8 cellular contexts compared by ENCODE assay signal in the genomic region with DNA sequence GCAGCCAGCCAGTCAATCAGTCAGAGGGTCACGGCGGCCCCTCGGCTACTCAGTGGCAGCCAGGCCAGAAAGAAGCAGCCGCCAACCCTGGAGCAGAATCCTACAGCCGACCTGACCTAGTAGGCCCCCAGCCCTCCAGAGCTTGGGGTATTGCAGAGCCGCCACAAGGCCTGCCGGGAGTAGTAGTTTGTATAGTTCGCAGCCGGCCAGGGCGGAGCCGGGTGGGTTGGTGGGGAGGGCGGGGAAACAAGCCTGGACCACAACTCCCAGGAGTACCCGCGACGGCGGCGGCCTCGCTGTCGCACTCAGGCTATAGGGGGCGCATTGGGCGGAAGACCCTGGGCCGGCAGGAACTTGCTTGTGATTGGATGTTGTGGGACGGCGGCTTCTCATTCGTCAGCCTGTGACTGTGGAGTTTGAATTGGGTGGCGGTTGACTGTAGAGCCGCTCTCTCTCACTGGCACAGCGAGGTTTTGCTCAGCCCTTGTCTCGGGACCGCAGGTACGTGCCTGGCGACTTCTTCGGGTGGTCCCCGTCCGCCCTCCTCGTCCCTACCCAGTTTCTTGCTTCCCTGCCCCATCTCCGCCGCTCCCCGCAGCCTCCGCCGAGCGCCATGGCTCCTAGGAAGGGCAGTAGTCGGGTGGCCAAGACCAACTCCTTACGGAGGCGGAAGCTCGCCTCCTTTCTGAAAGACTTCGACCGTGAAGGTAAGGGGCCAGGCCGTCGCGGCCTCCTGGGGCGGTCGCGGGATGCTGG. TPM values are rescaled to one million over a fixed set of nuclear protein-coding genes. Genes with fewer than 3 reads are reported as not detected.
A peak's percentile ranks its signal among the peaks of the same experiment; 100 is the strongest.
DNase-seq lines count a peak whose midpoint lies in the region; ATAC-seq and TF ChIP-seq lines count a peak whose summit lies in the region.

A gene (plus strand): TSS at position 439 of the 756 bp plus-strand sequence. CDS start 175 bp downstream, at position 614.

- intact Hi-C loops in mucosa of descending colon (cut with DNase I, micrococcal nuclease) = no loop called here

- TF ChIP-seq EP300 in Ishikawa (IDR thresholded peaks at IDR 0.05; ENCODE audit: borderline replicate concordance) = peak; percentile 35; the same call in 1 of the 2 replicates

- H3K4me3 ChIP-seq in epithelial cell of esophagus (ENCODE audit: low read length) = peak within 1 kb of the TSS; percentile 80
- H3K4me3 ChIP-seq in mucosa of descending colon = peak within 1 kb of the TSS; percentile 40

- TF ChIP-seq RAD21 in Ishikawa (IDR thresholded peaks at IDR 0.05; ENCODE audit: low read depth) = no peak

- ATAC-seq in GM21576 (IDR thresholded peaks at IDR 0.05; ENCODE audit: unreplicated experiment) (peak; percentile 74), mucosa of descending colon (peak; percentile 90)

- TF ChIP-seq CTCF in epithelial cell of esophagus (IDR thresholded peaks at IDR 0.05; ENCODE audit: insufficient read depth, low read depth, low read length, missing control alignments) (peak; percentile 56), mucosa of descending colon (IDR thresholded peaks at IDR 0.05) (peak; percentile 75)

- peak; percentile 98 for DNase-seq in DMS53 (lab: John Stamatoyannopoulos, UW)
- peak; percentile 77 for DNase-seq in OCI-M2 (lab: John Stamatoyannopoulos, UW; ENCODE audit: unreplicated experiment)
- peak; percentile 97 for DNase-seq in activated T-cell treated with anti-CD3 and anti-CD28 coated beads for 4 hours
- peak; percentile 99 for DNase-seq in epithelial cell of esophagus (ENCODE audit: low read depth)
- peak; percentile 98 to 99 (median 98) for DNase-seq in mucosa of descending colon
- peak; percentile 97 for DNase-seq in stimulated activated CD8-positive, alpha-beta memory T cell treated with anti-CD3 and anti-CD28 coated beads, Interleukin-4, amount 100 ng/mL, for 24 hours (ENCODE audit: low read depth)

- peaks cover 19% of the 10 kb centered on the region for H3K4me1 ChIP-seq in mucosa of descending colon (ENCODE audit: low read depth)

- no peaks in the 10 kb centered on the region for H3K36me3 ChIP-seq in mucosa of descending colon (ENCODE audit: low read depth)

- H3K9me3 ChIP-seq in mucosa of descending colon = no peaks in the 10 kb centered on the region

TF ChIP-seq in Ishikawa, 13 proteins besides CTCF, POLR2A, EP300 and RAD21:
- TF ChIP-seq CREB1 (IDR thresholded peaks at IDR 0.05; ENCODE audit: low read depth) (peak; percentile 66), CEBPB (IDR thresholded peaks at IDR 0.05) (peak; percentile 43), TEAD4 (IDR thresholded peaks at IDR 0.05) (0 out of 2 replicates have a peak, but pooled peaks have one; percentile 12), EGR1 (IDR thresholded peaks at IDR 0.05) (no peak), FOXM1 (IDR thresholded peaks at IDR 0.05; ENCODE audit: borderline replicate concordance, low read depth) (peak; percentile 89), TCF12 (IDR thresholded peaks at IDR 0.05; ENCODE audit: low read depth) (no peak), TAF1 (IDR thresholded peaks at IDR 0.05; ENCODE audit: low read depth) (peak; percentile 44), ZBTB7A (IDR thresholded peaks at IDR 0.05; ENCODE audit: low read depth) (peak; percentile 90), YY1 (IDR thresholded peaks at IDR 0.05; ENCODE audit: low read depth) (peak; percentile 66; the same call in 1 of the 2 replicates), NFIC (IDR thresholded peaks at IDR 0.05) (no peak)
- TF ChIP-seq, protein P1, sequence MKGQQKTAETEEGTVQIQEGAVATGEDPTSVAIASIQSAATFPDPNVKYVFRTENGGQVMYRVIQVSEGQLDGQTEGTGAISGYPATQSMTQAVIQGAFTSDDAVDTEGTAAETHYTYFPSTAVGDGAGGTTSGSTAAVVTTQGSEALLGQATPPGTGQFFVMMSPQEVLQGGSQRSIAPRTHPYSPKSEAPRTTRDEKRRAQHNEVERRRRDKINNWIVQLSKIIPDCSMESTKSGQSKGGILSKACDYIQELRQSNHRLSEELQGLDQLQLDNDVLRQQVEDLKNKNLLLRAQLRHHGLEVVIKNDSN (IDR thresholded peaks at IDR 0.05) = 0 out of 2 replicates have a peak, but pooled peaks have one; percentile 7
- TF ChIP-seq, protein P2, sequence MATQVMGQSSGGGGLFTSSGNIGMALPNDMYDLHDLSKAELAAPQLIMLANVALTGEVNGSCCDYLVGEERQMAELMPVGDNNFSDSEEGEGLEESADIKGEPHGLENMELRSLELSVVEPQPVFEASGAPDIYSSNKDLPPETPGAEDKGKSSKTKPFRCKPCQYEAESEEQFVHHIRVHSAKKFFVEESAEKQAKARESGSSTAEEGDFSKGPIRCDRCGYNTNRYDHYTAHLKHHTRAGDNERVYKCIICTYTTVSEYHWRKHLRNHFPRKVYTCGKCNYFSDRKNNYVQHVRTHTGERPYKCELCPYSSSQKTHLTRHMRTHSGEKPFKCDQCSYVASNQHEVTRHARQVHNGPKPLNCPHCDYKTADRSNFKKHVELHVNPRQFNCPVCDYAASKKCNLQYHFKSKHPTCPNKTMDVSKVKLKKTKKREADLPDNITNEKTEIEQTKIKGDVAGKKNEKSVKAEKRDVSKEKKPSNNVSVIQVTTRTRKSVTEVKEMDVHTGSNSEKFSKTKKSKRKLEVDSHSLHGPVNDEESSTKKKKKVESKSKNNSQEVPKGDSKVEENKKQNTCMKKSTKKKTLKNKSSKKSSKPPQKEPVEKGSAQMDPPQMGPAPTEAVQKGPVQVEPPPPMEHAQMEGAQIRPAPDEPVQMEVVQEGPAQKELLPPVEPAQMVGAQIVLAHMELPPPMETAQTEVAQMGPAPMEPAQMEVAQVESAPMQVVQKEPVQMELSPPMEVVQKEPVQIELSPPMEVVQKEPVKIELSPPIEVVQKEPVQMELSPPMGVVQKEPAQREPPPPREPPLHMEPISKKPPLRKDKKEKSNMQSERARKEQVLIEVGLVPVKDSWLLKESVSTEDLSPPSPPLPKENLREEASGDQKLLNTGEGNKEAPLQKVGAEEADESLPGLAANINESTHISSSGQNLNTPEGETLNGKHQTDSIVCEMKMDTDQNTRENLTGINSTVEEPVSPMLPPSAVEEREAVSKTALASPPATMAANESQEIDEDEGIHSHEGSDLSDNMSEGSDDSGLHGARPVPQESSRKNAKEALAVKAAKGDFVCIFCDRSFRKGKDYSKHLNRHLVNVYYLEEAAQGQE (IDR thresholded peaks at IDR 0.05; ENCODE audit: low read depth) = no peak
- TF ChIP-seq, protein P3, sequence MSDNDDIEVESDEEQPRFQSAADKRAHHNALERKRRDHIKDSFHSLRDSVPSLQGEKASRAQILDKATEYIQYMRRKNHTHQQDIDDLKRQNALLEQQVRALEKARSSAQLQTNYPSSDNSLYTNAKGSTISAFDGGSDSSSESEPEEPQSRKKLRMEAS (IDR thresholded peaks at IDR 0.05) = peak; percentile 50

RNA-seq across cellular contexts. Expression of the gene that starts here (rescaled TPM):
- 10 to 100 TPM in 2 of 3 donors, 1 to 10 TPM in 1; 3.8 to 16.8 (median 10.1) TPM for total RNA-seq in mucosa of descending colon

Comparison
In these comparisons a context has a peak if more than half of its experiments do, and no peak if none do; other contexts are left out.
1. Peak in every context shown above with its lines: DNase-seq, ATAC-seq and H3K4me3 ChIP-seq.